18 cellular contexts compared by ENCODE assay signal in genomic region chr7:123024989-123025758, GRCh38. TPM values are rescaled to one million over a fixed set of nuclear protein-coding genes. Genes with fewer than 3 reads are reported as not detected.
A peak's percentile ranks its signal among the peaks of the same experiment; 100 is the strongest.
DNase-seq lines count a peak whose midpoint lies in the region; ATAC-seq, FAIRE-seq and TF ChIP-seq lines count a peak whose summit lies in the region.
"Had no signal": no experiment of that assay in that cellular context is flagged by ENCODE, and none has a peak within 500 bp of the region (broad histone marks: within the 10 kb centered on the region; RNA-seq: fewer than 3 reads in every experiment).

No MANE protein-coding gene starts in this region.

- no peaks in the 10 kb centered on the region for H3K36me3 Mint-ChIP-seq in T-helper 17 cell (ENCODE audit: low read depth)
- H3K36me3 Mint-ChIP-seq: activated naive CD8-positive, alpha-beta T cell treated with anti-CD3 and anti-CD28 coated beads for 36 hours had no signal

- H3K36me3 ChIP-seq in endothelial cell of umbilical vein (ENCODE audit: control insufficient read depth in 2 of 2, extremely low read depth in 1 of 2, insufficient read depth in 2 of 2, low read length in 2 of 2) (no peaks in the 10 kb centered on the region), osteoblast (ENCODE audit: insufficient read depth, low read length) (no peaks in the 10 kb centered on the region)
- H3K36me3 ChIP-seq: left lung had no signal

- no peaks in the 10 kb centered on the region for H3K9me1 ChIP-seq in endothelial cell of umbilical vein (replicated peaks; ENCODE audit: control insufficient read depth, extremely low read depth, insufficient read depth, low read length)

- ATAC-seq in T-helper 17 cell = no peak
- ATAC-seq in omental fat pad (ENCODE audit: low FRiP score) = no peak
- ATAC-seq: left lung; stimulated activated naive CD8-positive, alpha-beta T cell treated with anti-CD3 and anti-CD28 coated beads, Interleukin-15, amount 100 ng/mL, for 72 hours had no signal

- no peak overlapping the region for H3K4me3 Mint-ChIP-seq in T-helper 17 cell
- H3K4me3 Mint-ChIP-seq: activated CD4-positive, alpha-beta T cell treated with anti-CD3 and anti-CD28 coated beads, Interleukin-2, amount 10 ng/mL, durations not matched to agents 24 days and 14 days; activated naive CD8-positive, alpha-beta T cell treated with anti-CD3 and anti-CD28 coated beads for 36 hours; stimulated activated naive CD8-positive, alpha-beta T cell treated with anti-CD3 and anti-CD28 coated beads, Interleukin-15, amount 100 ng/mL, for 72 hours had no signal

- BruUV-seq in endothelial cell of umbilical vein (replicated peaks; lab: Mats Ljungman, UMichigan) = TSS peak; percentile 47

- no peaks in the 10 kb centered on the region for H3K4me1 Mint-ChIP-seq in T-helper 17 cell
- H3K4me1 Mint-ChIP-seq: activated CD4-positive, alpha-beta T cell treated with anti-CD3 and anti-CD28 coated beads, Interleukin-2, amount 10 ng/mL, durations not matched to agents 24 days and 14 days; activated naive CD8-positive, alpha-beta T cell treated with anti-CD3 and anti-CD28 coated beads for 36 hours; stimulated activated naive CD8-positive, alpha-beta T cell treated with anti-CD3 and anti-CD28 coated beads, Interleukin-15, amount 100 ng/mL, for 72 hours had no signal

- FAIRE-seq in endothelial cell of umbilical vein (lab: Jason Lieb, UNC) = peak; percentile 81

- H3K27me3 Mint-ChIP-seq in T-helper 17 cell = no peaks in the 10 kb centered on the region
- H3K27me3 Mint-ChIP-seq: activated CD4-positive, alpha-beta T cell treated with anti-CD3 and anti-CD28 coated beads, Interleukin-2, amount 10 ng/mL, durations not matched to agents 24 days and 14 days; activated naive CD8-positive, alpha-beta T cell treated with anti-CD3 and anti-CD28 coated beads for 36 hours; stimulated activated naive CD8-positive, alpha-beta T cell treated with anti-CD3 and anti-CD28 coated beads, Interleukin-15, amount 100 ng/mL, for 72 hours had no signal

- H3K27me3 ChIP-seq in endothelial cell of umbilical vein (ENCODE audit: control insufficient read depth in 2 of 2, insufficient read depth in 2 of 2, low read length in 2 of 2) (no peaks in the 10 kb centered on the region), osteoblast (ENCODE audit: insufficient read depth, low read length) (no peaks in the 10 kb centered on the region)
- H3K27me3 ChIP-seq: left lung had no signal

- intact Hi-C loops in endothelial cell of umbilical vein (cut with micrococcal nuclease) = loop anchor here (1.0 kb wide), 1 partner anchor 16 kb away; no protein-coding TSS in a partner anchor
- intact Hi-C loops in lower leg skin (cut with DNase I; ENCODE audit: low total_unique reads) = no loop called here

- TF ChIP-seq POLR2A in endothelial cell of umbilical vein (IDR thresholded peaks at IDR 0.05; ENCODE audit: low read depth, low read length) (no peak), lower leg skin (IDR thresholded peaks at IDR 0.05) (no peak)

- H3K9ac ChIP-seq in endothelial cell of umbilical vein (replicated peaks; ENCODE audit: extremely low read depth, insufficient read depth, low read length) = peak overlapping the region; percentile 48

- dilution Hi-C loops in endothelial cell of umbilical vein (cut with MboI; ENCODE audit: extremely low pct_ligation_motif_present, low sequenced_read_pairs) = no loop called here

- H3K27ac ChIP-seq in endothelial cell of umbilical vein (ENCODE audit: insufficient read depth, low read depth, low read length) (peak overlapping the region; percentile 90), osteoblast (ENCODE audit: low read depth, low read length) (no peak overlapping the region)
- H3K27ac ChIP-seq: coronary artery, left lung had no signal

- H3K4me3 ChIP-seq in endothelial cell of umbilical vein (replicated peaks in 1 of 3; ENCODE audit: insufficient read depth in 1 of 3, low read depth in 1 of 3, low read length in 3 of 3) (peak overlapping the region in 1 of 3 experiments; percentile 18), osteoblast (ENCODE audit: insufficient read depth, low read length) (no peak overlapping the region), lower leg skin (ENCODE audit: low read depth, poor library complexity, severe bottlenecking) (no peak overlapping the region)
- H3K4me3 ChIP-seq: coronary artery, left lung had no signal

- no peaks in the 10 kb centered on the region for H3K9me3 ChIP-seq in endothelial cell of umbilical vein (replicated peaks; ENCODE audit: control insufficient read depth, insufficient read depth, low read length)
- no peaks in the 10 kb centered on the region for H3K9me3 ChIP-seq in osteoblast (ENCODE audit: low read depth, low read length)
- no peaks in the 10 kb centered on the region for H3K9me3 ChIP-seq in T-helper 17 cell (ENCODE audit: control insufficient read depth, low read length, poor library complexity, severe bottlenecking)

- DNase-seq in EL (peak; percentile 2), RKO (ENCODE audit: low spot score) (peak; percentile 9), endothelial cell of umbilical vein (ENCODE audit: low read depth, low spot score) (peak; percentile 98), osteoblast (ENCODE audit: insufficient read length, low spot score, missing footprints) (peak; percentile 18), NCI-H510A treated with DMSO at 0.1 percent for 48 hours (lab: John Stamatoyannopoulos, UW) (no peak), T-helper 17 cell (no peak), lower leg skin (ENCODE audit: low spot score in 2 of 2) (no peak), omental fat pad (ENCODE audit: low spot score) (no peak)
- DNase-seq: activated CD4-positive, alpha-beta T cell treated with anti-CD3 and anti-CD28 coated beads, Interleukin-2, amount 10 ng/mL, durations not matched to agents 24 days and 14 days; activated naive CD8-positive, alpha-beta T cell treated with anti-CD3 and anti-CD28 coated beads for 36 hours; HCEC 1CT; left lung; NCI-H1417; posterior cingulate gyrus; SHP77 treated with DMSO at 0.1 percent for 48 hours; stimulated activated naive CD8-positive, alpha-beta T cell treated with anti-CD3 and anti-CD28 coated beads, Interleukin-15, amount 100 ng/mL, for 72 hours had no signal

- H4K20me1 ChIP-seq in endothelial cell of umbilical vein (replicated peaks; ENCODE audit: control insufficient read depth, extremely low read depth, insufficient read depth, low read length) (no peaks in the 10 kb centered on the region), osteoblast (ENCODE audit: insufficient read depth, low read length) (no peaks in the 10 kb centered on the region)

- TF ChIP-seq CTCF in endothelial cell of umbilical vein (IDR thresholded peaks at IDR 0.05; ENCODE audit: extremely low read depth in 1 of 2, insufficient read depth in 1 of 2, low read depth in 1 of 2, low read length in 2 of 2) (no peak), osteoblast (IDR thresholded peaks at IDR 0.05; ENCODE audit: extremely low read depth, low read depth, low read length) (no peak), lower leg skin (IDR thresholded peaks at IDR 0.05) (no peak), omental fat pad (IDR thresholded peaks at IDR 0.05) (no peak)

- 42 to 46% methylated on average over 3 of the region's 3 CpGs for WGBS in lower leg skin, 2 donors

- no peaks in the 10 kb centered on the region for H3K79me2 ChIP-seq in endothelial cell of umbilical vein (ENCODE audit: control insufficient read depth, insufficient read depth, low read length)
- no peaks in the 10 kb centered on the region for H3K79me2 ChIP-seq in osteoblast (ENCODE audit: insufficient read depth, low read length)

- peaks cover 19% of the 10 kb centered on the region for H3K4me1 ChIP-seq in endothelial cell of umbilical vein (ENCODE audit: control insufficient read depth, extremely low read depth, insufficient read depth, low read length)
- no peaks in the 10 kb centered on the region for H3K4me1 ChIP-seq in osteoblast (ENCODE audit: insufficient read depth, low read length)
- H3K4me1 ChIP-seq: left lung had no signal

- H3K4me2 ChIP-seq in endothelial cell of umbilical vein (ENCODE audit: insufficient read depth, low read length) (peak overlapping the region; percentile 64), osteoblast (ENCODE audit: insufficient read depth, low read length) (no peak overlapping the region)

- POLR2A ChIA-PET in endothelial cell of umbilical vein (lab: Charles Lee) = no interaction called here

- H2AFZ ChIP-seq in endothelial cell of umbilical vein (ENCODE audit: low read depth, low read length) = peak overlapping the region; percentile 81
- H2AFZ ChIP-seq in osteoblast (ENCODE audit: low read length) = no peak overlapping the region

- CTCF ChIA-PET in endothelial cell of umbilical vein (lab: Charles Lee) = interaction anchor here (1.4 kb wide), 1 partner anchor 16 kb away, joined by 3 read pairs; no protein-coding TSS in a partner anchor

- no peak overlapping the region for H3K27ac Mint-ChIP-seq in T-helper 17 cell
- H3K27ac Mint-ChIP-seq: activated CD4-positive, alpha-beta T cell treated with anti-CD3 and anti-CD28 coated beads, Interleukin-2, amount 10 ng/mL, durations not matched to agents 24 days and 14 days; activated naive CD8-positive, alpha-beta T cell treated with anti-CD3 and anti-CD28 coated beads for 36 hours; stimulated activated naive CD8-positive, alpha-beta T cell treated with anti-CD3 and anti-CD28 coated beads, Interleukin-15, amount 100 ng/mL, for 72 hours had no signal

TF ChIP-seq in endothelial cell of umbilical vein, 7 proteins besides CTCF, POLR2A, EP300 and RAD21 (continues in another document):
- no peak for TF ChIP-seq EZH2 (IDR thresholded peaks at IDR 0.05; ENCODE audit: borderline replicate concordance, low read depth, low read length, severe bottlenecking)
- TF ChIP-seq JUN (IDR thresholded peaks at IDR 0.05; ENCODE audit: borderline replicate concordance, insufficient read depth, insufficient read length, low read depth) = peak; percentile 62
- TF ChIP-seq, protein P1, sequence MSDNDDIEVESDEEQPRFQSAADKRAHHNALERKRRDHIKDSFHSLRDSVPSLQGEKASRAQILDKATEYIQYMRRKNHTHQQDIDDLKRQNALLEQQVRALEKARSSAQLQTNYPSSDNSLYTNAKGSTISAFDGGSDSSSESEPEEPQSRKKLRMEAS (IDR thresholded peaks at IDR 0.05; ENCODE audit: insufficient read depth, insufficient read length) = no peak
- TF ChIP-seq GATA2 (IDR thresholded peaks at IDR 0.05; ENCODE audit: insufficient read depth, insufficient read length, low read depth, low read length) = peak; percentile 23
- no peak for TF ChIP-seq MYC (IDR thresholded peaks at IDR 0.05; ENCODE audit: low read depth, low read length)

RNA-seq across cellular contexts. Expression of gene TAS2R16, which starts 29.7 kb away (rescaled TPM):
- total RNA-seq in endothelial cell of umbilical vein (not detected in 2 replicates), osteoblast (not detected in 2 replicates), T-helper 17 cell (not detected), lower leg skin (not detected), omental fat pad (not detected)
- not detected in 2 replicates for polyA plus RNA-seq in endothelial cell of umbilical vein
- polyA plus RNA-seq in endothelial cell of umbilical vein (2011; cell fraction: cytosol; rRNA removed) = not detected in 2 replicates
- not detected in 2 replicates for polyA plus RNA-seq in endothelial cell of umbilical vein (2011; cell fraction: nucleus; rRNA removed)
- polyA plus RNA-seq in endothelial cell of umbilical vein (2012) = not detected in 2 replicates
- polyA minus RNA-seq in endothelial cell of umbilical vein = not detected in 2 replicates
- not detected for polyA minus RNA-seq in endothelial cell of umbilical vein (2011; cell fraction: cytosol; rRNA and poly(A)+ RNA removed)
- not detected in 2 replicates for polyA minus RNA-seq in endothelial cell of umbilical vein (2011; cell fraction: nucleus; rRNA and poly(A)+ RNA removed)
- total RNA-seq: activated CD4-positive, alpha-beta T cell treated with anti-CD3 and anti-CD28 coated beads, Interleukin-2, amount 10 ng/mL, durations not matched to agents 24 days and 14 days; activated naive CD8-positive, alpha-beta T cell treated with anti-CD3 and anti-CD28 coated beads for 36 hours; left lung had no signal
- polyA plus RNA-seq: esophagus had no signal

Comparison
In these comparisons a context has a peak if more than half of its experiments do, and no peak if none do; other contexts are left out.
1. DNase-seq: peak in EL (single experiment), RKO (single experiment), endothelial cell of umbilical vein (single experiment) and osteoblast (single experiment); none in NCI-H510A treated with DMSO at 0.1 percent for 48 hours (single experiment), T-helper 17 cell (0 of 3), lower leg skin (0 of 2) and omental fat pad (single experiment).